In genomic region chrX:53086464-53086863, GRCh38 we compare ENCODE assay signal across 14 cellular contexts. TPM values are rescaled to one million over a fixed set of nuclear protein-coding genes. Genes with fewer than 3 reads are reported as not detected.
DNase-seq lines count a peak whose midpoint lies in the region; ATAC-seq, FAIRE-seq and TF ChIP-seq lines count a peak whose summit lies in the region.
"Had no signal": no experiment of that assay in that cellular context is flagged by ENCODE, and none has a peak within 500 bp of the region (broad histone marks: within the 10 kb centered on the region; RNA-seq: fewer than 3 reads in every experiment).

No MANE protein-coding gene starts in this region.

- no peaks in the 10 kb centered on the region for H3K9me3 ChIP-seq in A549
- no peaks in the 10 kb centered on the region for H3K9me3 ChIP-seq in HEK293 (ENCODE audit: control insufficient read depth, insufficient read depth, low read depth, low read length)
- H3K9me3 ChIP-seq in endocrine pancreas (ENCODE audit: control insufficient read depth, low read length), result no peaks in the 10 kb centered on the region
- H3K9me3 ChIP-seq: SJCRH30 had no signal

- WGBS in A549 (ENCODE audit: missing lambda C conversion rate), result 53% methylated on average over 4 of the region's 6 CpGs

- peaks cover 3% of the 10 kb centered on the region for H3K9me3 Mint-ChIP-seq in neural crest cell
- H3K9me3 Mint-ChIP-seq in progenitor cell of endocrine pancreas (ENCODE audit: low read depth), result peaks cover 12% of the 10 kb centered on the region
- H3K9me3 Mint-ChIP-seq: activated naive CD4-positive, alpha-beta T cell treated with anti-CD3 and anti-CD28 coated beads, Interleukin-2, amount 50 U/mL, for 72 hours had no signal

- FAIRE-seq in A549 (lab: Jason Lieb, UNC), result no peak

- no peak for TF ChIP-seq CTCF in A549 (IDR thresholded peaks at IDR 0.05)
- TF ChIP-seq CTCF in HEK293 (tag by site-specific recombination; IDR thresholded peaks at IDR 0.05), result no peak
- TF ChIP-seq CTCF in neural crest cell (conservative IDR thresholded peaks at IDR 0.05), result no peak
- TF ChIP-seq CTCF in progenitor cell of endocrine pancreas (IDR thresholded peaks at IDR 0.05; ENCODE audit: unreplicated experiment), result no peak

- H3K9ac ChIP-seq in endocrine pancreas (ENCODE audit: control insufficient read depth, insufficient read depth, low read length), result no peak overlapping the region

- DNase-seq in A549 (ENCODE audit: low read depth in 1 of 2, low spot score in 1 of 2) (no peak), neural crest cell (ENCODE audit: low read depth, low spot score) (no peak), COLO829 (ENCODE audit: low spot score) (no peak), NCI-H446 (lab: John Stamatoyannopoulos, UW) (no peak), progenitor cell of endocrine pancreas (ENCODE audit: low spot score, unreplicated experiment) (no peak)
- DNase-seq: activated CD4-positive, alpha-beta T cell treated with anti-CD3 and anti-CD28 coated beads for 1 hour; NCI-H526; SJCRH30 had no signal

- TF ChIP-seq EP300 in A549 (IDR thresholded peaks at IDR 0.05), result no peak

- H3K36me3 ChIP-seq in HEK293 (ENCODE audit: control insufficient read depth in 2 of 2, insufficient read depth in 1 of 2, low read length in 2 of 2), result peaks cover 15 to 48% of the 10 kb centered on the region in 2 experiments
- H3K36me3 ChIP-seq in endocrine pancreas (ENCODE audit: control insufficient read depth, insufficient read depth, low read length), result peaks cover 7% of the 10 kb centered on the region
- H3K36me3 ChIP-seq: SJCRH30 had no signal

- H3K4me3 Mint-ChIP-seq in neural crest cell (peak overlapping the region; percentile 93), progenitor cell of endocrine pancreas (ENCODE audit: low read depth) (no peak overlapping the region)

- no peaks in the 10 kb centered on the region for H3K27me3 Mint-ChIP-seq in neural crest cell (ENCODE audit: low read depth)
- H3K27me3 Mint-ChIP-seq in progenitor cell of endocrine pancreas, result no peaks in the 10 kb centered on the region

- H3K27ac ChIP-seq in A549, result no peak overlapping the region; a peak in 1 of 6 replicates
- peak overlapping the region; percentile 38; the same call in 1 of the 2 replicates for H3K27ac ChIP-seq in HEK293 (ENCODE audit: extremely low read depth, low read depth, low read length)
- H3K27ac ChIP-seq: hepatocyte, SJCRH30, skin epidermis had no signal

- no peak for TF ChIP-seq POLR2A in A549 (IDR thresholded peaks at IDR 0.05; ENCODE audit: low read length)

- H3K4me1 Mint-ChIP-seq in neural crest cell (peaks cover 55% of the 10 kb centered on the region), progenitor cell of endocrine pancreas (ENCODE audit: low read depth) (peaks cover 20% of the 10 kb centered on the region)

- H3K4me1 ChIP-seq in A549, result peaks cover 10% of the 10 kb centered on the region; the same call in 2 of the 3 replicates
- H3K4me1 ChIP-seq in HEK293 (ENCODE audit: control insufficient read depth, insufficient read depth, low read length), result no peaks in the 10 kb centered on the region
- peaks cover 12% of the 10 kb centered on the region for H3K4me1 ChIP-seq in endocrine pancreas (ENCODE audit: control insufficient read depth, insufficient read depth, low read length)
- H3K4me1 ChIP-seq: SJCRH30 had no signal

- CTCF ChIA-PET in A549 (lab: Yijun Ruan, JAX) (interaction anchor here (0.8 to 1.5 kb wide), 2 partner anchors 15 to 83 kb away, joined by 3 to 5 read pairs; no protein-coding TSS in a partner anchor), HEK293 (lab: Yijun Ruan, JAX) (no interaction called here)

- H3K4me3 ChIP-seq in A549 (no peak overlapping the region), HEK293 (ENCODE audit: low read depth, low read length) (no peak overlapping the region), endocrine pancreas (ENCODE audit: control insufficient read depth, insufficient read depth, low read length) (peak overlapping the region; percentile 59)
- H3K4me3 ChIP-seq: hepatocyte, SJCRH30, skin epidermis had no signal

- POLR2A ChIA-PET in A549 (lab: Yijun Ruan, JAX), result interaction anchor here (0.8 kb wide), 1 partner anchor 13 kb away, joined by 4 read pairs; no protein-coding TSS in a partner anchor
- POLR2A ChIA-PET in HEK293 (lab: Yijun Ruan, JAX), result interaction anchor here (1.3 kb wide), 1 partner anchor 13 kb away, joined by 3 read pairs; no protein-coding TSS in a partner anchor

- peaks cover 12% of the 10 kb centered on the region for H3K36me3 Mint-ChIP-seq in neural crest cell (ENCODE audit: low read depth)
- H3K36me3 Mint-ChIP-seq in progenitor cell of endocrine pancreas (ENCODE audit: insufficient read depth), result peaks cover 15% of the 10 kb centered on the region

- no peak for ATAC-seq in A549
- ATAC-seq in GM21390 (IDR thresholded peaks at IDR 0.05; ENCODE audit: unreplicated experiment), result no peak
- ATAC-seq: activated naive CD4-positive, alpha-beta T cell treated with anti-CD3 and anti-CD28 coated beads, Interleukin-2, amount 50 U/mL, for 72 hours had no signal

- peak overlapping the region; percentile 23; the same call in 1 of the 3 replicates for H3K4me2 ChIP-seq in A549
- H3K4me2 ChIP-seq: hepatocyte had no signal

- TF ChIP-seq RAD21 in A549 (conservative IDR thresholded peaks at IDR 0.05 in 1 of 2, IDR thresholded peaks at IDR 0.05 in 1 of 2), result no peak

- H3K27ac Mint-ChIP-seq in neural crest cell (ENCODE audit: unreplicated experiment), result no peak overlapping the region
- no peak overlapping the region for H3K27ac Mint-ChIP-seq in progenitor cell of endocrine pancreas

- H3K27me3 ChIP-seq in endocrine pancreas (ENCODE audit: control insufficient read depth, insufficient read depth, low read length), result no peaks in the 10 kb centered on the region
- H3K27me3 ChIP-seq: hepatocyte, SJCRH30 had no signal

TF ChIP-seq in A549, 52 proteins besides CTCF, POLR2A, EP300 and RAD21:
- TF ChIP-seq EHMT2 (IDR thresholded peaks at IDR 0.05; ENCODE audit: low read depth), result no peak
- TF ChIP-seq PBX3 (IDR thresholded peaks at IDR 0.05), result no peak
- TF ChIP-seq HDAC2 (IDR thresholded peaks at IDR 0.05), result no peak
- no peak for TF ChIP-seq HEYL (CRISPR knock-in tag; IDR thresholded peaks at IDR 0.05)

TF ChIP-seq in HEK293, 187 proteins besides CTCF, POLR2A, EP300 and RAD21:
- no peak for TF ChIP-seq GFI1B (tag by site-specific recombination; IDR thresholded peaks at IDR 0.05)
- peak; percentile 32; the same call in 1 of the 2 replicates for TF ChIP-seq ZBTB20 (tag by site-specific recombination; IDR thresholded peaks at IDR 0.05)

RNA-seq across cellular contexts. Expression of gene TSPYL2, which starts 4.3 kb away (rescaled TPM):
- polyA plus RNA-seq in A549 (2011; rRNA removed), result 25.2 and 27.2 TPM in 2 replicates
- polyA plus RNA-seq in A549 (2012; cell fraction: cytosol; rRNA removed), result 9.9 and 10.7 TPM in 2 replicates
- 36.8 and 47.3 TPM in 2 replicates for polyA plus RNA-seq in A549 (2012; cell fraction: nucleus; rRNA removed)
- 19.9 to 30.0 TPM (median 24.9 TPM) in 3 replicates for polyA plus RNA-seq in A549 (2017; fragmentation: RNase III; extraction: RNeasy Plus Mini Kit Qiagen cat#74134 plus additional on column Dnase treatment)
- 6.4 and 7.3 TPM in 2 replicates for polyA minus RNA-seq in A549 (2011; rRNA and poly(A)+ RNA removed)
- 17.6 and 17.9 TPM in 2 replicates for total RNA-seq in neural crest cell
- 53.6 and 54.9 TPM in 2 replicates for total RNA-seq in progenitor cell of endocrine pancreas

RNA-seq across cellular contexts. Expression of gene KANTR, which starts 7.5 kb away (rescaled TPM):
- 5.3 and 5.7 TPM in 2 replicates for polyA plus RNA-seq in A549 (2011; rRNA removed)
- polyA plus RNA-seq in A549 (2012; cell fraction: cytosol; rRNA removed), result 1.3 and 1.7 TPM in 2 replicates
- 4.1 and 5.7 TPM in 2 replicates for polyA plus RNA-seq in A549 (2012; cell fraction: nucleus; rRNA removed)
- polyA plus RNA-seq in A549 (2017; fragmentation: RNase III; extraction: RNeasy Plus Mini Kit Qiagen cat#74134 plus additional on column Dnase treatment), result 2.4 to 3.3 TPM (median 2.6 TPM) in 3 replicates
- polyA minus RNA-seq in A549 (2011; rRNA and poly(A)+ RNA removed), result 20.1 and 23.2 TPM in 2 replicates
- 10.1 and 11.6 TPM in 2 replicates for total RNA-seq in neural crest cell
- total RNA-seq in progenitor cell of endocrine pancreas, result 16.0 and 18.0 TPM in 2 replicates

RNA-seq across cellular contexts. Expression of gene GPR173, which starts 37.9 kb away (rescaled TPM):
- 0.03 TPM in 1 of 2 replicates, not detected in the other for polyA plus RNA-seq in A549 (2011; rRNA removed)
- polyA plus RNA-seq in A549 (2012; cell fraction: cytosol; rRNA removed), result 0.01 and 0.04 TPM in 2 replicates
- 0.12 and 0.24 TPM in 2 replicates for polyA plus RNA-seq in A549 (2012; cell fraction: nucleus; rRNA removed)
- not detected in 3 replicates for polyA plus RNA-seq in A549 (2017; fragmentation: RNase III; extraction: RNeasy Plus Mini Kit Qiagen cat#74134 plus additional on column Dnase treatment)
- 0.05 TPM in 1 of 2 replicates, not detected in the other for polyA minus RNA-seq in A549 (2011; rRNA and poly(A)+ RNA removed)
- 11.8 and 13.0 TPM in 2 replicates for total RNA-seq in neural crest cell
- total RNA-seq in progenitor cell of endocrine pancreas, result 18.4 and 19.4 TPM in 2 replicates
